Comparison of ENCODE assay signal across 17 cellular contexts in genomic region chr5:92554447-92555085, GRCh38.
"Had no signal": no experiment of that assay in that cellular context is flagged by ENCODE, and none has a peak within 500 bp of the region (broad histone marks: within the 10 kb centered on the region; RNA-seq: fewer than 3 reads in every experiment).

No MANE protein-coding gene starts in this region.

- H3K4me3 ChIP-seq: body of pancreas, hepatocyte, lower lobe of right lung, sigmoid colon, suprapubic skin had no signal

- DNase-seq: activated CD4-positive, alpha-beta T cell treated with anti-CD3 and anti-CD28 coated beads, Interleukin-2, amount 50 U/mL, for 4 hours; activated CD4-positive, CD25-positive, alpha-beta regulatory T cell treated with anti-CD3 and anti-CD28 coated beads, Interleukin-2, amount 50 U/mL, for 72 hours; activated gamma-delta T cell treated with Interleukin-2 at 50 U/mL for 16 hours; activated naive CD8-positive, alpha-beta T cell treated with anti-CD3 and anti-CD28 coated beads, Interleukin-2, amount 50 U/mL, for 24 hours; activated T-cell treated with anti-CD3 and anti-CD28 coated beads, Interleukin-2, amount 50 U/mL, for 1 hour; body of pancreas; lower lobe of right lung; midbrain; naive thymus-derived CD4-positive, alpha-beta T cell; sigmoid colon; stimulated activated CD4-positive, alpha-beta T cell treated with anti-CD3 and anti-CD28 coated beads, Interleukin-2, amount 100 ng/mL, for 48 hours; stimulated activated naive CD8-positive, alpha-beta T cell treated with anti-CD3 and anti-CD28 coated beads, Interleukin-15, Interleukin-2, amounts not matched to agents 100 U/mL and 50 U/mL, for 24 hours had no signal

- H3K36me3 Mint-ChIP-seq: naive thymus-derived CD4-positive, alpha-beta T cell; type B pancreatic cell had no signal

- ATAC-seq: activated naive CD8-positive, alpha-beta T cell treated with anti-CD3 and anti-CD28 coated beads, Interleukin-2, amount 50 U/mL, for 24 hours; body of pancreas; lower lobe of right lung; naive thymus-derived CD4-positive, alpha-beta T cell; stimulated activated naive CD8-positive, alpha-beta T cell treated with anti-CD3 and anti-CD28 coated beads, Interleukin-15, Interleukin-2, amounts not matched to agents 100 U/mL and 50 U/mL, for 24 hours had no signal

- H3K27ac Mint-ChIP-seq: activated naive CD8-positive, alpha-beta T cell treated with anti-CD3 and anti-CD28 coated beads, Interleukin-2, amount 50 U/mL, for 24 hours; dendritic cell treated with granulocyte-macrophage colony-stimulating factor and Interleukin-4, amounts not matched to agents 40 ng/mL and 50 ng/mL, for 4 days; naive thymus-derived CD4-positive, alpha-beta T cell; type B pancreatic cell had no signal

- H3K27ac ChIP-seq: body of pancreas, hepatocyte, lower lobe of right lung, sigmoid colon, suprapubic skin had no signal

- H3K27me3 Mint-ChIP-seq: activated naive CD8-positive, alpha-beta T cell treated with anti-CD3 and anti-CD28 coated beads, Interleukin-2, amount 50 U/mL, for 24 hours; central memory CD8-positive, alpha-beta T cell; naive thymus-derived CD4-positive, alpha-beta T cell; type B pancreatic cell had no signal

- H3K4me3 Mint-ChIP-seq: activated naive CD8-positive, alpha-beta T cell treated with anti-CD3 and anti-CD28 coated beads, Interleukin-2, amount 50 U/mL, for 24 hours; central memory CD8-positive, alpha-beta T cell; dendritic cell treated with granulocyte-macrophage colony-stimulating factor and Interleukin-4, amounts not matched to agents 40 ng/mL and 50 ng/mL, for 4 days; naive thymus-derived CD4-positive, alpha-beta T cell; type B pancreatic cell had no signal

- H3K36me3 ChIP-seq: lower lobe of right lung, sigmoid colon, suprapubic skin had no signal

- H3K4me1 ChIP-seq: body of pancreas, lower lobe of right lung, sigmoid colon, suprapubic skin had no signal

- H3K27me3 ChIP-seq: body of pancreas, hepatocyte, sigmoid colon, suprapubic skin had no signal

- H3K9me3 Mint-ChIP-seq: dendritic cell treated with granulocyte-macrophage colony-stimulating factor and Interleukin-4, amounts not matched to agents 40 ng/mL and 50 ng/mL, for 4 days; type B pancreatic cell had no signal

- H3K9me3 ChIP-seq: body of pancreas, lower lobe of right lung, sigmoid colon, suprapubic skin had no signal

- H3K4me1 Mint-ChIP-seq: activated naive CD8-positive, alpha-beta T cell treated with anti-CD3 and anti-CD28 coated beads, Interleukin-2, amount 50 U/mL, for 24 hours; central memory CD8-positive, alpha-beta T cell; naive thymus-derived CD4-positive, alpha-beta T cell had no signal
